Comparison of ENCODE assay signal across 8 cellular contexts in genomic region chr20:25058051-25058796, GRCh38. TPM values are rescaled to one million over a fixed set of nuclear protein-coding genes. Genes with fewer than 3 reads are reported as not detected.
DNase-seq lines count a peak whose midpoint lies in the region; ATAC-seq and TF ChIP-seq lines count a peak whose summit lies in the region.

Gene ACSS1, minus strand, starts transcription at chr20:25058139. Its CDS starts 37 bp downstream, at chr20:25058102.

- no peak within 1 kb of the TSS for H3K27ac ChIP-seq in iPS DF 6.9 (ENCODE audit: low read length)
- peak within 1 kb of the TSS; percentile 90 for H3K27ac ChIP-seq in skeletal muscle tissue (ENCODE audit: low read depth, low read length)

- H3K27me3 ChIP-seq in BE2C = peaks cover 90% of the 10 kb centered on the region
- H3K27me3 ChIP-seq in adipocyte (replicated peaks; ENCODE audit: control insufficient read depth, insufficient read depth, low read length) = peaks cover 34% of the 10 kb centered on the region
- peaks cover 36% of the 10 kb centered on the region; the same call in 1 of the 2 replicates for H3K27me3 ChIP-seq in iPS DF 6.9 (ENCODE audit: control insufficient read depth, insufficient read depth, low read length)
- H3K27me3 ChIP-seq in skeletal muscle tissue (ENCODE audit: control insufficient read depth in 3 of 3, insufficient read depth in 3 of 3, low read length in 3 of 3) = no peaks in the 10 kb centered on the region

- H3K9me3 ChIP-seq in BE2C = no peaks in the 10 kb centered on the region
- H3K9me3 ChIP-seq in adipocyte (ENCODE audit: control insufficient read depth, low read length) = no peaks in the 10 kb centered on the region
- no peaks in the 10 kb centered on the region for H3K9me3 ChIP-seq in iPS DF 6.9 (ENCODE audit: control insufficient read depth, insufficient read depth, low read length)
- no peaks in the 10 kb centered on the region for H3K9me3 ChIP-seq in skeletal muscle tissue (ENCODE audit: control insufficient read depth in 3 of 3, low read length in 3 of 3)

- H3K9ac ChIP-seq in adipocyte (ENCODE audit: low read length) (peak within 1 kb of the TSS; percentile 90), skeletal muscle tissue (ENCODE audit: low read depth in 1 of 3, low read length in 3 of 3) (peak within 1 kb of the TSS; percentile 89 to 98 (median 92))

- no peaks in the 10 kb centered on the region for H3K4me1 ChIP-seq in BE2C
- H3K4me1 ChIP-seq in adipocyte (ENCODE audit: control insufficient read depth, insufficient read depth, low read length) = peaks cover 45% of the 10 kb centered on the region
- H3K4me1 ChIP-seq in iPS DF 6.9 (ENCODE audit: control insufficient read depth, insufficient read depth, low read length) = 0 out of 2 replicates have a peak, but pooled peaks cover 1% of the 10 kb centered on the region
- H3K4me1 ChIP-seq in skeletal muscle tissue (ENCODE audit: control insufficient read depth in 3 of 3, insufficient read depth in 3 of 3, low read length in 3 of 3) = peaks cover 37 to 51% (median 49%) of the 10 kb centered on the region in 3 donors

- no peaks in the 10 kb centered on the region for H3K36me3 ChIP-seq in BE2C
- H3K36me3 ChIP-seq in adipocyte (ENCODE audit: control insufficient read depth, insufficient read depth, low read length, severe bottlenecking) = no peaks in the 10 kb centered on the region
- H3K36me3 ChIP-seq in iPS DF 6.9 (ENCODE audit: control insufficient read depth, insufficient read depth, low read length) = no peaks in the 10 kb centered on the region
- peaks cover 0 to 6% (median 0%) of the 10 kb centered on the region in 3 donors for H3K36me3 ChIP-seq in skeletal muscle tissue (ENCODE audit: control insufficient read depth in 3 of 3, insufficient read depth in 3 of 3, low read length in 3 of 3)

- no peak for TF ChIP-seq CTCF in BE2C (IDR thresholded peaks at IDR 0.05; ENCODE audit: low read depth, low read length)

- peak within 1 kb of the TSS; percentile 49 for H3K4me3 ChIP-seq in BE2C (ENCODE audit: low read depth, low read length)
- H3K4me3 ChIP-seq in adipocyte (ENCODE audit: low read length) = peak within 1 kb of the TSS; percentile 85
- H3K4me3 ChIP-seq in iPS DF 6.9 (ENCODE audit: low read length) = peak within 1 kb of the TSS; percentile 48
- H3K4me3 ChIP-seq in skeletal muscle tissue (ENCODE audit: low read length in 3 of 3) = peak within 1 kb of the TSS; percentile 80 to 88 (median 88)

- ATAC-seq in GM19025 (IDR thresholded peaks at IDR 0.05; ENCODE audit: low read depth, unreplicated experiment) = peak; percentile 62
- peak; percentile 57 for ATAC-seq in HG03196 (IDR thresholded peaks at IDR 0.05; ENCODE audit: unreplicated experiment)

- WGBS in iPS DF 6.9 (ENCODE audit: insufficient coverage, insufficient read length) = no CpG with 5 or more reads among the region's 52 CpGs

- DNase-seq in BE2C (no peak), T follicular helper cell (ENCODE audit: low read depth) (peak; percentile 58), adipocyte (ENCODE audit: low read depth) (peak; percentile 70), iPS DF 6.9 (ENCODE audit: low read depth, low spot score) (no peak), NCI-H1694 treated with DMSO at 0.1 percent for 48 hours (lab: John Stamatoyannopoulos, UW) (no peak)

RNA-seq across cellular contexts. Expression of gene ACSS1, which starts in this region (rescaled TPM):
- polyA plus RNA-seq in BE2C (2012; ENCODE audit: insufficient read depth, insufficient read length, low read depth) = not detected
- total RNA-seq in skeletal muscle tissue = 8.9 TPM

Comparison
In these comparisons a context has a peak if more than half of its experiments do, and no peak if none do; other contexts are left out.
1. DNase-seq: peak in T follicular helper cell (single experiment) and adipocyte (single experiment); none in BE2C (single experiment), iPS DF 6.9 (single experiment) and NCI-H1694 treated with DMSO at 0.1 percent for 48 hours (single experiment).
2. Peak in every context shown above with its lines, with median percentiles within 50 percentile points of each other: H3K4me3 ChIP-seq.